9 cellular contexts compared by ENCODE assay signal in the genomic region with DNA sequence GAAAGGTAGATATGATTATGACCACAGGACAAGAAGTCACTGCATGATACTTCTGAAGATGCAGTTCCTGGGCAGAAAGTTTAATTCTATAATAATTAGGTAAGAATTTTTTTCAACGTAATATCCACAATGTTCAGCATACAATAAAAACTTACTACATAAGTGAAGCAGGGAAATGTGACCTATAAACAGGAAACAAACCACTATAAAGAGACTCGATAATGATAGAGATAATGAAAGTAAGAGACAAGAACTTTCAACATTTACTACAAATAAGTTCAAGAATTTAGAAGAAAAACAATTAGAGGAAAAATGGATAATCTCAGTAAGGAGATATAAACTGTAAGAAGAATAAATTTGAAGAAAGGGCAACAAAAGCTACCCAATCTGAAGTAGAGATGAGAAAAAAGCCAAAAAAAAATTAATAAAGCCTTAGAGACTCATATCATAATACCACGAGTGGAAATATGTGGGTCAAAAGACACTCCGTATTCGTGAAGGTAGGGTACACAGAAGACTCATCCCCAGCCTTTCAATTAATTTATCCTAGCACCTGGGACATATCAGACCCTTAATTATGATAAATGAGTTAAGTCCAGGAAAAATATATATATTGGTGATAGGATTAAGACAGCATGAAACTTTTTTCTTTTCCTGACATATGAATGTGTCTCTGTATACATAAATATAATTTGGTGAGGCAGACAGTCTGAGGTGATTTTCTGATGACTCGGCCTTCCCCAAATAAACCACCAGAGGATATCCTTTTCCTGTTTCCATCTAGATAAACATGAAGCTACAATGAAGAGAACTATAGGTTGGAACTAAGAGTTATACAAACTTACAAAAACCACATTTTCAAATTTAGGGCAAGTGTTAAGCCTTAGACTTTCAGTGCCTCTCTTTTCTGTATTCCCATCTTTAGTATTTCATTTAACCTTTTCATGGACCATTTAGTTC.
DNase-seq lines count a peak whose midpoint lies in the region; ATAC-seq and FAIRE-seq lines count a peak whose summit lies in the region.
"Had no signal": no experiment of that assay in that cellular context is flagged by ENCODE, and none has a peak within 500 bp of the region (broad histone marks: within the 10 kb centered on the region; RNA-seq: fewer than 3 reads in every experiment).

No MANE protein-coding gene starts in this region.

- H3K4me3 ChIP-seq in MG63 = no peak overlapping the region
- H3K4me3 ChIP-seq: cardiac muscle cell had no signal

- DNase-seq in activated T-cell treated with anti-CD3 and anti-CD28 coated beads, Interleukin-2, amount 50 U/mL, for 72 hours = no peak
- no peak for DNase-seq in activated T-cell treated with anti-CD3 and anti-CD28 coated beads for 4 hours
- DNase-seq in MG63 = peak; percentile 25
- DNase-seq in AG08396 (ENCODE audit: low spot score) = no peak
- no peak for DNase-seq in NCI-H128 (lab: John Stamatoyannopoulos, UW; ENCODE audit: unreplicated experiment)

- H3K27me3 ChIP-seq in MG63 = no peaks in the 10 kb centered on the region
- H3K27me3 ChIP-seq: cardiac muscle cell had no signal

- peak overlapping the region; percentile 99 for H3K27ac Mint-ChIP-seq in activated T-cell treated with anti-CD3 and anti-CD28 coated beads, Interleukin-2, amount 50 U/mL, for 72 hours
- peak overlapping the region; percentile 83 for H3K27ac Mint-ChIP-seq in stimulated activated naive CD8-positive, alpha-beta T cell treated with anti-CD3 and anti-CD28 coated beads, Interleukin-15, Interleukin-2, amounts not matched to agents 100 ng/mL and 50 ng/mL, for 24 hours

- peaks cover 3% of the 10 kb centered on the region for H3K36me3 ChIP-seq in MG63
- H3K36me3 ChIP-seq: cardiac muscle cell had no signal

- no peaks in the 10 kb centered on the region for H3K9me3 Mint-ChIP-seq in activated T-cell treated with anti-CD3 and anti-CD28 coated beads, Interleukin-2, amount 50 U/mL, for 72 hours
- H3K9me3 Mint-ChIP-seq in stimulated activated naive CD8-positive, alpha-beta T cell treated with anti-CD3 and anti-CD28 coated beads, Interleukin-15, Interleukin-2, amounts not matched to agents 100 ng/mL and 50 ng/mL, for 24 hours = no peaks in the 10 kb centered on the region

- peak; percentile 76 to 85 for ATAC-seq in activated T-cell treated with anti-CD3 and anti-CD28 coated beads, Interleukin-2, amount 50 U/mL, for 72 hours (replicated peaks in 1 of 2)
- no peak for ATAC-seq in HG02840 (IDR thresholded peaks at IDR 0.05; ENCODE audit: low FRiP score, unreplicated experiment)

- peaks cover 51% of the 10 kb centered on the region for H3K4me1 Mint-ChIP-seq in activated T-cell treated with anti-CD3 and anti-CD28 coated beads, Interleukin-2, amount 50 U/mL, for 72 hours (ENCODE audit: low read depth)
- H3K4me1 Mint-ChIP-seq in stimulated activated naive CD8-positive, alpha-beta T cell treated with anti-CD3 and anti-CD28 coated beads, Interleukin-15, Interleukin-2, amounts not matched to agents 100 ng/mL and 50 ng/mL, for 24 hours (ENCODE audit: low read depth) = peaks cover 45% of the 10 kb centered on the region

- H3K36me3 Mint-ChIP-seq in activated T-cell treated with anti-CD3 and anti-CD28 coated beads, Interleukin-2, amount 50 U/mL, for 72 hours (ENCODE audit: insufficient read depth in 2 of 2) = peaks cover 6 to 16% of the 10 kb centered on the region in 2 donors
- H3K36me3 Mint-ChIP-seq in stimulated activated naive CD8-positive, alpha-beta T cell treated with anti-CD3 and anti-CD28 coated beads, Interleukin-15, Interleukin-2, amounts not matched to agents 100 ng/mL and 50 ng/mL, for 24 hours (ENCODE audit: low read depth) = peaks cover 51% of the 10 kb centered on the region

- no peaks in the 10 kb centered on the region for H3K27me3 Mint-ChIP-seq in activated T-cell treated with anti-CD3 and anti-CD28 coated beads, Interleukin-2, amount 50 U/mL, for 72 hours (ENCODE audit: low read depth)
- no peaks in the 10 kb centered on the region for H3K27me3 Mint-ChIP-seq in stimulated activated naive CD8-positive, alpha-beta T cell treated with anti-CD3 and anti-CD28 coated beads, Interleukin-15, Interleukin-2, amounts not matched to agents 100 ng/mL and 50 ng/mL, for 24 hours

- peak overlapping the region; percentile 82 to 99 for H3K4me3 Mint-ChIP-seq in activated T-cell treated with anti-CD3 and anti-CD28 coated beads, Interleukin-2, amount 50 U/mL, for 72 hours
- H3K4me3 Mint-ChIP-seq in stimulated activated naive CD8-positive, alpha-beta T cell treated with anti-CD3 and anti-CD28 coated beads, Interleukin-15, Interleukin-2, amounts not matched to agents 100 ng/mL and 50 ng/mL, for 24 hours = peak overlapping the region; percentile 86

- peak; percentile 69 for FAIRE-seq in colon (lab: Jason Lieb, UNC)

- H3K9me3 ChIP-seq in MG63 = no peaks in the 10 kb centered on the region
